7 cellular contexts compared by ENCODE assay signal in genomic region chr2:87314661-87315060, GRCh38.
A peak's percentile ranks its signal among the peaks of the same experiment; 100 is the strongest.
DNase-seq lines count a peak whose midpoint lies in the region; ATAC-seq, FAIRE-seq and TF ChIP-seq lines count a peak whose summit lies in the region.
"Not testable (repeated sequence)": the region's sequence is repeated elsewhere in the genome, so short reads cannot be mapped to it uniquely, and the experiment has no call there.

No MANE protein-coding gene starts in this region.

- peaks cover 12% of the 10 kb centered on the region for H3K4me1 Mint-ChIP-seq in activated CD4-positive, alpha-beta T cell treated with anti-CD3 and anti-CD28 coated beads, Interleukin-2, amount 10 ng/mL, durations not matched to agents 7 days and 5 days
- peaks cover 18% of the 10 kb centered on the region for H3K4me1 Mint-ChIP-seq in activated T-cell treated with anti-CD3 and anti-CD28 coated beads, Interleukin-2, amount 50 U/mL, for 24 hours (ENCODE audit: low read depth)
- peaks cover 24% of the 10 kb centered on the region for H3K4me1 Mint-ChIP-seq in activated naive CD4-positive, alpha-beta T cell treated with anti-CD3 and anti-CD28 coated beads for 36 hours (ENCODE audit: low read depth)
- not testable (repeated sequence) for H3K4me1 Mint-ChIP-seq in activated naive CD8-positive, alpha-beta T cell (ENCODE audit: low read depth); stimulated activated effector memory CD8-positive, alpha-beta T cell treated with anti-CD3 and anti-CD28 coated beads, Interleukin-12 subunit alpha, Interleukin-12 subunit beta, amount 100 ng/mL, for 72 hours

- H3K36me3 Mint-ChIP-seq in activated CD4-positive, alpha-beta T cell treated with anti-CD3 and anti-CD28 coated beads, Interleukin-2, amount 10 ng/mL, durations not matched to agents 7 days and 5 days (ENCODE audit: low read depth); activated T-cell treated with anti-CD3 and anti-CD28 coated beads, Interleukin-2, amount 50 U/mL, for 24 hours (ENCODE audit: low read depth); activated naive CD4-positive, alpha-beta T cell treated with anti-CD3 and anti-CD28 coated beads for 36 hours (ENCODE audit: low read depth); activated naive CD8-positive, alpha-beta T cell; stimulated activated effector memory CD8-positive, alpha-beta T cell treated with anti-CD3 and anti-CD28 coated beads, Interleukin-12 subunit alpha, Interleukin-12 subunit beta, amount 100 ng/mL, for 72 hours: not testable (repeated sequence)

- H3K4me1 ChIP-seq in KMS-11 (ENCODE audit: low read depth, poor library complexity, severe bottlenecking): not testable (repeated sequence)

- H3K4me3 Mint-ChIP-seq in activated CD4-positive, alpha-beta T cell treated with anti-CD3 and anti-CD28 coated beads, Interleukin-2, amount 10 ng/mL, durations not matched to agents 7 days and 5 days; activated T-cell treated with anti-CD3 and anti-CD28 coated beads, Interleukin-2, amount 50 U/mL, for 24 hours; activated naive CD4-positive, alpha-beta T cell treated with anti-CD3 and anti-CD28 coated beads for 36 hours: not testable (repeated sequence)
- H3K4me3 Mint-ChIP-seq in activated naive CD8-positive, alpha-beta T cell: peak overlapping the region; percentile 20
- peak overlapping the region; percentile 18 for H3K4me3 Mint-ChIP-seq in stimulated activated effector memory CD8-positive, alpha-beta T cell treated with anti-CD3 and anti-CD28 coated beads, Interleukin-12 subunit alpha, Interleukin-12 subunit beta, amount 100 ng/mL, for 72 hours

- intact Hi-C loops in activated naive CD4-positive, alpha-beta T cell treated with anti-CD3 and anti-CD28 coated beads for 36 hours (cut with micrococcal nuclease): not testable (repeated sequence)

- not testable (repeated sequence) for H3K79me2 ChIP-seq in KMS-11 (ENCODE audit: insufficient read depth, low read depth)

- not testable (repeated sequence) for H3K4me3 ChIP-seq in KMS-11 (IDR thresholded peaks at IDR 0.05; ENCODE audit: insufficient read depth, low read depth, low read length)

- not testable (repeated sequence) for H3K27me3 Mint-ChIP-seq in activated CD4-positive, alpha-beta T cell treated with anti-CD3 and anti-CD28 coated beads, Interleukin-2, amount 10 ng/mL, durations not matched to agents 7 days and 5 days; activated T-cell treated with anti-CD3 and anti-CD28 coated beads, Interleukin-2, amount 50 U/mL, for 24 hours; activated naive CD4-positive, alpha-beta T cell treated with anti-CD3 and anti-CD28 coated beads for 36 hours (ENCODE audit: low read depth); activated naive CD8-positive, alpha-beta T cell

- peak overlapping the region; percentile 41 for H3K27ac Mint-ChIP-seq in activated CD4-positive, alpha-beta T cell treated with anti-CD3 and anti-CD28 coated beads, Interleukin-2, amount 10 ng/mL, durations not matched to agents 7 days and 5 days
- peak overlapping the region; percentile 83 for H3K27ac Mint-ChIP-seq in activated T-cell treated with anti-CD3 and anti-CD28 coated beads, Interleukin-2, amount 50 U/mL, for 24 hours
- not testable (repeated sequence) for H3K27ac Mint-ChIP-seq in activated naive CD4-positive, alpha-beta T cell treated with anti-CD3 and anti-CD28 coated beads for 36 hours; activated naive CD8-positive, alpha-beta T cell; stimulated activated effector memory CD8-positive, alpha-beta T cell treated with anti-CD3 and anti-CD28 coated beads, Interleukin-12 subunit alpha, Interleukin-12 subunit beta, amount 100 ng/mL, for 72 hours

- H2AFZ ChIP-seq in KMS-11 (ENCODE audit: low read depth): peak overlapping the region; percentile 59; the same call in 1 of the 2 replicates

- H3K4me2 ChIP-seq in KMS-11: peak overlapping the region; percentile 83; the same call in 1 of the 2 replicates

- not testable (repeated sequence) for H3K9me3 Mint-ChIP-seq in activated CD4-positive, alpha-beta T cell treated with anti-CD3 and anti-CD28 coated beads, Interleukin-2, amount 10 ng/mL, durations not matched to agents 7 days and 5 days; activated T-cell treated with anti-CD3 and anti-CD28 coated beads, Interleukin-2, amount 50 U/mL, for 24 hours; activated naive CD4-positive, alpha-beta T cell treated with anti-CD3 and anti-CD28 coated beads for 36 hours; activated naive CD8-positive, alpha-beta T cell (ENCODE audit: low read depth); stimulated activated effector memory CD8-positive, alpha-beta T cell treated with anti-CD3 and anti-CD28 coated beads, Interleukin-12 subunit alpha, Interleukin-12 subunit beta, amount 100 ng/mL, for 72 hours

- H3K9ac ChIP-seq in KMS-11: not testable (repeated sequence)

- not testable (repeated sequence) for H4K20me1 ChIP-seq in KMS-11 (ENCODE audit: insufficient read depth)

- not testable (repeated sequence) for H3K36me3 ChIP-seq in KMS-11 (ENCODE audit: insufficient read depth)

- not testable (repeated sequence) for H3K27me3 ChIP-seq in KMS-11 (ENCODE audit: insufficient read depth, low read depth)

- H3K27ac ChIP-seq in KMS-11: not testable (repeated sequence)

- peak; percentile 46 for ATAC-seq in stimulated activated effector memory CD8-positive, alpha-beta T cell treated with anti-CD3 and anti-CD28 coated beads, Interleukin-12 subunit alpha, Interleukin-12 subunit beta, amount 100 ng/mL, for 72 hours

- TF ChIP-seq CTCF in KMS-11 (conservative IDR thresholded peaks at IDR 0.05; ENCODE audit: low read depth, low read length): not testable (repeated sequence)

- CTCF ChIA-PET in activated CD4-positive, alpha-beta T cell treated with anti-CD3 and anti-CD28 coated beads, Interleukin-2, amount 10 ng/mL, durations not matched to agents 7 days and 5 days (lab: Charles Lee); activated naive CD4-positive, alpha-beta T cell treated with anti-CD3 and anti-CD28 coated beads for 36 hours (lab: Charles Lee): not testable (repeated sequence)

- FAIRE-seq in RCC 7860 (lab: Jason Lieb, UNC): not testable (repeated sequence)

- POLR2A ChIA-PET in activated CD4-positive, alpha-beta T cell treated with anti-CD3 and anti-CD28 coated beads, Interleukin-2, amount 10 ng/mL, durations not matched to agents 7 days and 5 days (lab: Charles Lee): not testable (repeated sequence)

- peak; percentile 3 for DNase-seq in RCC 7860 (ENCODE audit: low spot score)
- not testable (repeated sequence) for DNase-seq in activated CD4-positive, alpha-beta T cell treated with anti-CD3 and anti-CD28 coated beads, Interleukin-2, amount 10 ng/mL, durations not matched to agents 7 days and 5 days; activated T-cell treated with anti-CD3 and anti-CD28 coated beads, Interleukin-2, amount 50 U/mL, for 24 hours; stimulated activated effector memory CD8-positive, alpha-beta T cell treated with anti-CD3 and anti-CD28 coated beads, Interleukin-12 subunit alpha, Interleukin-12 subunit beta, amount 100 ng/mL, for 72 hours (ENCODE audit: low spot score in 2 of 2)
- peak; percentile 20 for DNase-seq in activated naive CD4-positive, alpha-beta T cell treated with anti-CD3 and anti-CD28 coated beads for 36 hours
